In the genomic region with DNA sequence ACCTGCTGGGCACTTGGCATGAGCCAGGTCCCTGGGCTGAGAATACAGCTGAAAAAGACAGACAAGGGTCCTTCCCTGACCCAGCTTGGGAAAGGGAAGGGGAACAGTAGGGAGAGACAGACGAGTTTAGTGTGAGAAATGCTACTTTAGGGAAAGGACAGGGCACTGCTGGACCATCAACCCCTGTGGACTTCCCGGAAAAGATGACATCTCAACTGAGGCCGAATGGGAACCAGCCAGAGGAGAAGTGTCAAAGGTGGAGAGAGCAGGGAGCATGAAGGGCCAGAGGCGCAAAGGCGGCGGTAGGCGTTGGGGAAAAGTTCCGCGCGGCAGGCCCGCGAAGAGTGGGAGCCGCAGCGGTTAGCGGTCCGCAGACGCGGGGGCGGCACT, we compare ENCODE assay signal across 8 cellular contexts. TPM values are rescaled to one million over a fixed set of nuclear protein-coding genes. Genes with fewer than 3 reads are reported as not detected.
DNase-seq lines count a peak whose midpoint lies in the region; ATAC-seq, FAIRE-seq and TF ChIP-seq lines count a peak whose summit lies in the region.

No MANE protein-coding gene starts in this region.

- H3K4me1 Mint-ChIP-seq in astrocyte (ENCODE audit: low read depth, unreplicated experiment): peaks cover 12% of the 10 kb centered on the region
- H3K4me1 Mint-ChIP-seq in memory B cell: peaks cover 21% of the 10 kb centered on the region

- H3K4me3 Mint-ChIP-seq in astrocyte (ENCODE audit: unreplicated experiment) (peak overlapping the region; percentile 98), memory B cell (peak overlapping the region; percentile 99)

- H3K4me1 ChIP-seq in HUES48 (ENCODE audit: control insufficient read depth, insufficient read depth, low read length) (no peaks in the 10 kb centered on the region), astrocyte (ENCODE audit: insufficient read depth, low read length) (peaks cover 13% of the 10 kb centered on the region)

- H3K36me3 ChIP-seq in HUES48 (ENCODE audit: control insufficient read depth, insufficient read depth, low read length) (peaks cover 16% of the 10 kb centered on the region), astrocyte (ENCODE audit: insufficient read depth, low read length) (peaks cover 6% of the 10 kb centered on the region)

- H3K9me3 Mint-ChIP-seq in astrocyte (ENCODE audit: unreplicated experiment) (no peaks in the 10 kb centered on the region), memory B cell (no peaks in the 10 kb centered on the region)

- ATAC-seq in memory B cell (ENCODE audit: low read depth): no peak
- ATAC-seq in GM21723 (IDR thresholded peaks at IDR 0.05; ENCODE audit: unreplicated experiment): no peak
- ATAC-seq in GM19455 (IDR thresholded peaks at IDR 0.05; ENCODE audit: unreplicated experiment): no peak

- H3K27me3 ChIP-seq in HUES48 (ENCODE audit: control insufficient read depth, insufficient read depth, low read length) (peaks cover 7% of the 10 kb centered on the region), astrocyte (ENCODE audit: insufficient read depth, low read length) (no peaks in the 10 kb centered on the region)

- H4K20me1 ChIP-seq in astrocyte (ENCODE audit: insufficient read depth, low read length): peaks cover 43% of the 10 kb centered on the region

- H3K79me2 ChIP-seq in astrocyte (ENCODE audit: insufficient read depth, low read length): peaks cover 35% of the 10 kb centered on the region

- peak overlapping the region; percentile 75 for H3K27ac ChIP-seq in C4-2B
- no peak overlapping the region for H3K27ac ChIP-seq in HUES48 (ENCODE audit: low read depth, low read length)
- H3K27ac ChIP-seq in astrocyte (ENCODE audit: low read depth, low read length): peak overlapping the region; percentile 69

- H3K9me3 ChIP-seq in HUES48 (ENCODE audit: control insufficient read depth, insufficient read depth, low read length) (no peaks in the 10 kb centered on the region), astrocyte (ENCODE audit: insufficient read depth, low read depth, low read length) (no peaks in the 10 kb centered on the region)

- H3K27me3 Mint-ChIP-seq in astrocyte (ENCODE audit: low read depth, unreplicated experiment) (peaks cover 2% of the 10 kb centered on the region), memory B cell (no peaks in the 10 kb centered on the region)

- peak overlapping the region; percentile 83 for H2AFZ ChIP-seq in astrocyte (ENCODE audit: low read depth, low read length)

- H3K4me3 ChIP-seq in HUES48 (ENCODE audit: low read depth, low read length) (peak overlapping the region; percentile 72), astrocyte (ENCODE audit: insufficient read depth, low read depth, low read length) (peak overlapping the region; percentile 83)

- peaks cover 5% of the 10 kb centered on the region for H3K36me3 Mint-ChIP-seq in astrocyte (ENCODE audit: low read depth, unreplicated experiment)
- H3K36me3 Mint-ChIP-seq in memory B cell: peaks cover 9% of the 10 kb centered on the region

- FAIRE-seq in astrocyte (lab: Jason Lieb, UNC) (no peak), urothelium cell line (lab: Jason Lieb, UNC) (no peak)

- H3K27ac Mint-ChIP-seq in astrocyte (ENCODE audit: unreplicated experiment): peak overlapping the region; percentile 67
- peak overlapping the region; percentile 92 for H3K27ac Mint-ChIP-seq in memory B cell

- DNase-seq in astrocyte (ENCODE audit: low read depth) (no peak), memory B cell (ENCODE audit: low spot score in 2 of 2) (no peak), urothelium cell line (ENCODE audit: low spot score) (peak; percentile 36), NCI-H446 (lab: John Stamatoyannopoulos, UW) (no peak)

- TF ChIP-seq CTCF in C4-2B (conservative IDR thresholded peaks at IDR 0.05): no peak
- no peak for TF ChIP-seq CTCF in astrocyte (IDR thresholded peaks at IDR 0.05; ENCODE audit: insufficient read depth, low read depth, low read length)

- peak overlapping the region; percentile 100 for H3K4me2 ChIP-seq in astrocyte (ENCODE audit: low read length)

- H3K9ac ChIP-seq in HUES48 (ENCODE audit: low read depth, low read length) (no peak overlapping the region; the same call in 1 of the 2 replicates), astrocyte (ENCODE audit: low read length) (peak overlapping the region; percentile 92)

RNA-seq across cellular contexts. Expression of gene TEX261, which starts 0.6 kb away (rescaled TPM):
- 44.7 and 47.8 TPM in 2 replicates for total RNA-seq in astrocyte

RNA-seq across cellular contexts. Expression of gene ANKRD53, which starts 15.6 kb away (rescaled TPM):
- total RNA-seq in astrocyte: 0.94 and 1.1 TPM in 2 replicates

RNA-seq across cellular contexts. Expression of gene ATP6V1B1, which starts 58.4 kb away (rescaled TPM):
- not detected in 2 replicates for total RNA-seq in astrocyte
